Comparison of ENCODE assay signal across 1 cellular context in the genomic region with DNA sequence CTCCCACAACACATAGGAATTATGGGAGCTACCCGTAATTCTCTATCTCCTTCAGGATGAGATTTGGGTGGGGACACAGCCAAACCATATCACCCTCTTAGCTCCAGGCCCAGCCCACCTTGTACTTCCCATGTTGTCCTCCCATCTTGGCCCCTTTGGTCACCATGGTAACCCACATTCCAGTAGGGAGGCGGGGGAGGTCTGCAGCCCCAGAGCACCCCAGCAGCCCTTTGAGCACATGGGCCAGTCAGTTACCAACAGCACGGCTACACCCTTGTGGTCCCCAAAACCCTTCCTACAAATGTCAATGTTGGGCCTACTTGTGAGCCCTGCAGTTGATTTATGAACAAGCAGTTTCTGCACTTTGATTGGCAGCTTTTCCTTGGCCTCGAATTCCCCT.
A peak's percentile ranks its signal among the peaks of the same experiment; 100 is the strongest.
TF ChIP-seq lines count a peak whose summit lies in the region.

No MANE protein-coding gene starts in this region.

TF ChIP-seq in K562, 482 proteins besides CTCF, POLR2A, EP300 and RAD21:
- TF ChIP-seq, protein P1, sequence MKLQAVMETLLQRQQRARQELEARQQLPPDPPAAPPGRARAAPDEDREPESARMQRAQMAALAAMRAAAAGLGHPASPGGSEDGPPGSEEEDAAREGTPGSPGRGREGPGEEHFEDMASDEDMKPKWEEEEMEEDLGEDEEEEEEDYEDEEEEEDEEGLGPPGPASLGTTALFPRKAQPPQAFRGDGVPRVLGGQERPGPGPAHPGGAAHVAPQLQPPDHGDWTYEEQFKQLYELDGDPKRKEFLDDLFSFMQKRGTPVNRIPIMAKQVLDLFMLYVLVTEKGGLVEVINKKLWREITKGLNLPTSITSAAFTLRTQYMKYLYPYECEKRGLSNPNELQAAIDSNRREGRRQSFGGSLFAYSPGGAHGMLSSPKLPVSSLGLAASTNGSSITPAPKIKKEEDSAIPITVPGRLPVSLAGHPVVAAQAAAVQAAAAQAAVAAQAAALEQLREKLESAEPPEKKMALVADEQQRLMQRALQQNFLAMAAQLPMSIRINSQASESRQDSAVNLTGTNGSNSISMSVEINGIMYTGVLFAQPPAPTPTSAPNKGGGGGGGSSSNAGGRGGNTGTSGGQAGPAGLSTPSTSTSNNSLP (IDR thresholded peaks at IDR 0.05; ENCODE audit: borderline replicate concordance, low read depth, low read length) = no peak
- TF ChIP-seq CCNT2 (IDR thresholded peaks at IDR 0.05; ENCODE audit: borderline replicate concordance, extremely low read depth, insufficient read length, low read depth, low read length) (no peak), RFX1 (IDR thresholded peaks at IDR 0.05) (peak; percentile 44; the same call in 1 of the 2 replicates), JUNB (CRISPR knock-in tag; conservative IDR thresholded peaks at IDR 0.05) (no peak), CAMTA2 (CRISPR knock-in tag; conservative IDR thresholded peaks at IDR 0.05) (no peak)
- TF ChIP-seq, protein P2, sequence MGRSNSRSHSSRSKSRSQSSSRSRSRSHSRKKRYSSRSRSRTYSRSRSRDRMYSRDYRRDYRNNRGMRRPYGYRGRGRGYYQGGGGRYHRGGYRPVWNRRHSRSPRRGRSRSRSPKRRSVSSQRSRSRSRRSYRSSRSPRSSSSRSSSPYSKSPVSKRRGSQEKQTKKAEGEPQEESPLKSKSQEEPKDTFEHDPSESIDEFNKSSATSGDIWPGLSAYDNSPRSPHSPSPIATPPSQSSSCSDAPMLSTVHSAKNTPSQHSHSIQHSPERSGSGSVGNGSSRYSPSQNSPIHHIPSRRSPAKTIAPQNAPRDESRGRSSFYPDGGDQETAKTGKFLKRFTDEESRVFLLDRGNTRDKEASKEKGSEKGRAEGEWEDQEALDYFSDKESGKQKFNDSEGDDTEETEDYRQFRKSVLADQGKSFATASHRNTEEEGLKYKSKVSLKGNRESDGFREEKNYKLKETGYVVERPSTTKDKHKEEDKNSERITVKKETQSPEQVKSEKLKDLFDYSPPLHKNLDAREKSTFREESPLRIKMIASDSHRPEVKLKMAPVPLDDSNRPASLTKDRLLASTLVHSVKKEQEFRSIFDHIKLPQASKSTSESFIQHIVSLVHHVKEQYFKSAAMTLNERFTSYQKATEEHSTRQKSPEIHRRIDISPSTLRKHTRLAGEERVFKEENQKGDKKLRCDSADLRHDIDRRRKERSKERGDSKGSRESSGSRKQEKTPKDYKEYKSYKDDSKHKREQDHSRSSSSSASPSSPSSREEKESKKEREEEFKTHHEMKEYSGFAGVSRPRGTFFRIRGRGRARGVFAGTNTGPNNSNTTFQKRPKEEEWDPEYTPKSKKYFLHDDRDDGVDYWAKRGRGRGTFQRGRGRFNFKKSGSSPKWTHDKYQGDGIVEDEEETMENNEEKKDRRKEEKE (IDR thresholded peaks at IDR 0.05; ENCODE audit: borderline replicate concordance in 1 of 2, control insufficient read depth in 1 of 2, low read depth in 2 of 2, low read length in 1 of 2) = no peak
TF ChIP-seq in K562: peak in this region for 1.
